ENCODE assay signal across 31 cellular contexts in genomic region chr6:6436366-6436765, GRCh38.
"Had no signal": no experiment of that assay in that cellular context is flagged by ENCODE, and none has a peak within 500 bp of the region (broad histone marks: within the 10 kb centered on the region; RNA-seq: fewer than 3 reads in every experiment).

No MANE protein-coding gene starts in this region.

- H3K4me1 ChIP-seq: neural progenitor cell, parathyroid adenoma, psoas muscle, right lobe of liver, sigmoid colon, spleen, suprapubic skin, testis, tibial artery, transverse colon, vagina had no signal

- H3K4me3 ChIP-seq: neural progenitor cell, ovary, psoas muscle, right lobe of liver, sigmoid colon, skin epidermis, smooth muscle cell, spleen, suprapubic skin, testis, tibial artery, transverse colon, vagina had no signal

- H3K9me3 Mint-ChIP-seq: neural progenitor cell; stimulated activated naive CD8-positive, alpha-beta T cell treated with anti-CD3 and anti-CD28 coated beads, Interleukin-15, amount 100 ng/mL, for 72 hours had no signal

- H3K4me1 Mint-ChIP-seq: naive thymus-derived CD8-positive, alpha-beta T cell; neural progenitor cell; stimulated activated memory B cell treated with anti-CD40 and anti-IgM and Interleukin-4, amounts not matched to agents 10 μg/mL and 1 μg/mL and 100 μg/mL, for 72 hours; stimulated activated naive CD8-positive, alpha-beta T cell treated with anti-CD3 and anti-CD28 coated beads, Interleukin-15, amount 100 ng/mL, for 72 hours had no signal

- ATAC-seq: naive thymus-derived CD8-positive, alpha-beta T cell; natural killer cell treated with Interleukin-12 subunit alpha and Interleukin-12 subunit beta and Interleukin-15 and Interleukin-18, amount 100 ng/mL, for 72 hours; psoas muscle; right cardiac atrium; right lobe of liver; stimulated activated memory B cell treated with anti-CD40 and anti-IgM and Interleukin-4, amounts not matched to agents 10 μg/mL and 1 μg/mL and 100 μg/mL, for 72 hours; stimulated activated naive CD8-positive, alpha-beta T cell treated with anti-CD3 and anti-CD28 coated beads, Interleukin-15, amount 100 ng/mL, for 72 hours; stimulated activated naive CD8-positive, alpha-beta T cell treated with anti-CD3 and anti-CD28 coated beads, Interleukin-15, Interleukin-2, amounts not matched to agents 100 U/mL and 50 U/mL, for 24 hours had no signal

- H3K9me3 ChIP-seq: ovary, psoas muscle, right lobe of liver, suprapubic skin, testis, tibial artery, transverse colon, vagina had no signal

- DNase-seq: naive thymus-derived CD8-positive, alpha-beta T cell; occipital lobe; ovary; posterior cingulate gyrus; psoas muscle; right cardiac atrium; right lobe of liver; sigmoid colon; spleen; stimulated activated CD4-positive, alpha-beta T cell treated with anti-CD3 and anti-CD28 coated beads, Interleukin-12 subunit alpha, Interleukin-12 subunit beta, amount 100 ng/mL, for 4 hours; stimulated activated CD4-positive, alpha-beta T cell treated with anti-CD3 and anti-CD28 coated beads, Interleukin-1b, Interleukin-23, amount 100 ng/mL, for 48 hours; stimulated activated CD4-positive, alpha-beta T cell treated with anti-CD3 and anti-CD28 coated beads, Interleukin-4, amount 100 ng/mL, for 1 hour; stimulated activated CD4-positive, alpha-beta T cell treated with anti-CD3 and anti-CD28 coated beads, Interleukin-4, amount 100 ng/mL, for 4 hours; stimulated activated CD8-positive, alpha-beta memory T cell treated with anti-CD3 and anti-CD28 coated beads, Interleukin-4, amount 100 ng/mL, for 48 hours; stimulated activated naive CD4-positive, alpha-beta T cell; stimulated activated naive CD8-positive, alpha-beta T cell treated with anti-CD3 and anti-CD28 coated beads, Interleukin-15, amount 100 ng/mL, for 72 hours; stimulated activated naive CD8-positive, alpha-beta T cell treated with anti-CD3 and anti-CD28 coated beads, Interleukin-15, Interleukin-2, amounts not matched to agents 100 U/mL and 50 U/mL, for 24 hours; substantia nigra; testis; tibial artery; transverse colon had no signal

- H3K27me3 Mint-ChIP-seq: stimulated activated memory B cell treated with anti-CD40 and anti-IgM and Interleukin-4, amounts not matched to agents 10 μg/mL and 1 μg/mL and 100 μg/mL, for 72 hours; stimulated activated naive CD8-positive, alpha-beta T cell treated with anti-CD3 and anti-CD28 coated beads, Interleukin-15, amount 100 ng/mL, for 72 hours had no signal

- H3K4me3 Mint-ChIP-seq: naive thymus-derived CD8-positive, alpha-beta T cell; natural killer cell treated with Interleukin-12 subunit alpha and Interleukin-12 subunit beta and Interleukin-15 and Interleukin-18, amount 100 ng/mL, for 72 hours; neural progenitor cell; stimulated activated memory B cell treated with anti-CD40 and anti-IgM and Interleukin-4, amounts not matched to agents 10 μg/mL and 1 μg/mL and 100 μg/mL, for 72 hours; stimulated activated naive CD8-positive, alpha-beta T cell treated with anti-CD3 and anti-CD28 coated beads, Interleukin-15, amount 100 ng/mL, for 72 hours; type B pancreatic cell had no signal

- H3K36me3 ChIP-seq: neural progenitor cell, ovary, right lobe of liver, sigmoid colon, spleen, suprapubic skin, tibial artery, transverse colon, vagina had no signal

- H3K27ac ChIP-seq: neural progenitor cell, ovary, parathyroid adenoma, psoas muscle, right lobe of liver, sigmoid colon, skin epidermis, spleen, suprapubic skin, testis, tibial artery, transverse colon, vagina had no signal

- H3K27me3 ChIP-seq: ovary, right lobe of liver, sigmoid colon, spleen, suprapubic skin, testis, tibial artery, transverse colon, vagina had no signal

- H3K36me3 Mint-ChIP-seq: neural progenitor cell, type B pancreatic cell had no signal

- H3K27ac Mint-ChIP-seq: naive thymus-derived CD8-positive, alpha-beta T cell; natural killer cell treated with Interleukin-12 subunit alpha and Interleukin-12 subunit beta and Interleukin-15 and Interleukin-18, amount 100 ng/mL, for 72 hours; neural progenitor cell; progenitor cell of endocrine pancreas; stimulated activated memory B cell treated with anti-CD40 and anti-IgM and Interleukin-4, amounts not matched to agents 10 μg/mL and 1 μg/mL and 100 μg/mL, for 72 hours; stimulated activated naive CD8-positive, alpha-beta T cell treated with anti-CD3 and anti-CD28 coated beads, Interleukin-15, amount 100 ng/mL, for 72 hours; type B pancreatic cell had no signal
